16 cellular contexts compared by ENCODE assay signal in genomic region chr1:236920270-236920894, GRCh38.
DNase-seq lines count a peak whose midpoint lies in the region; TF ChIP-seq lines count a peak whose summit lies in the region.
"Had no signal": no experiment of that assay in that cellular context is flagged by ENCODE, and none has a peak within 500 bp of the region (broad histone marks: within the 10 kb centered on the region; RNA-seq: fewer than 3 reads in every experiment).

No MANE protein-coding gene starts in this region.

- TF ChIP-seq CTCF in osteoblast (IDR thresholded peaks at IDR 0.05; ENCODE audit: extremely low read depth, low read depth, low read length) = no peak

- H4K20me1 ChIP-seq in osteoblast (ENCODE audit: insufficient read depth, low read length) = no peaks in the 10 kb centered on the region

- H3K79me2 ChIP-seq in osteoblast (ENCODE audit: insufficient read depth, low read length) = no peaks in the 10 kb centered on the region

- H3K4me1 ChIP-seq in osteoblast (ENCODE audit: insufficient read depth, low read length) = no peaks in the 10 kb centered on the region
- H3K4me1 ChIP-seq: BE2C, Caco-2 had no signal

- H3K36me3 ChIP-seq in osteoblast (ENCODE audit: insufficient read depth, low read length) = no peaks in the 10 kb centered on the region
- H3K36me3 ChIP-seq: BE2C had no signal

- no peaks in the 10 kb centered on the region for H3K9me3 ChIP-seq in osteoblast (ENCODE audit: low read depth, low read length)
- H3K9me3 ChIP-seq: BE2C had no signal

- H3K27ac ChIP-seq in osteoblast (ENCODE audit: low read depth, low read length) = no peak overlapping the region

- H3K4me3 ChIP-seq in osteoblast (ENCODE audit: insufficient read depth, low read length) = no peak overlapping the region

- H2AFZ ChIP-seq in osteoblast (ENCODE audit: low read length) = no peak overlapping the region

- in situ Hi-C loops in SK-MEL-5 (cut with HindIII; ENCODE audit: low pct_unique_long_range_greater_than_20kb, low sequenced_read_pairs) (no loop called here), G401 (cut with HindIII; ENCODE audit: low sequenced_read_pairs) (no loop called here)

- no peaks in the 10 kb centered on the region for H3K27me3 ChIP-seq in osteoblast (ENCODE audit: insufficient read depth, low read length)
- H3K27me3 ChIP-seq: BE2C had no signal

- peak; percentile 33 for DNase-seq in SK-MEL-5 (ENCODE audit: low read depth, low spot score)
- peak; percentile 79 for DNase-seq in foreskin melanocyte
- peak; percentile 13 for DNase-seq in osteoblast (ENCODE audit: insufficient read length, low spot score, missing footprints)
- no peak for DNase-seq in SKM-1 (lab: John Stamatoyannopoulos, UW; ENCODE audit: unreplicated experiment)
- no peak for DNase-seq in NOMO-1 treated with dmso at 0.1 percent for 144 hours (lab: John Stamatoyannopoulos, UW; ENCODE audit: unreplicated experiment)
- DNase-seq in middle frontal gyrus (ENCODE audit: extremely low spot score, low spot score) = no peak
- DNase-seq in G401 (ENCODE audit: low spot score) = no peak
- DNase-seq: ACHN; BE2C; C1 segment of cervical spinal cord; Caco-2; CD4-positive, CD25-positive, alpha-beta regulatory T cell; CD8-positive, alpha-beta memory T cell; GDM1; GOT3; H9 had no signal

- H3K4me2 ChIP-seq in osteoblast (ENCODE audit: insufficient read depth, low read length) = no peak overlapping the region

Comparison
In these comparisons a context has a peak if more than half of its experiments do, and no peak if none do; other contexts are left out.
1. DNase-seq: peak in SK-MEL-5 (single experiment), foreskin melanocyte (single experiment) and osteoblast (single experiment); none in SKM-1 (single experiment), NOMO-1 treated with dmso at 0.1 percent for 144 hours (single experiment), middle frontal gyrus (single experiment) and G401 (single experiment).